8 cellular contexts compared by ENCODE assay signal in genomic region chr17:4074831-4075495, GRCh38.
DNase-seq lines count a peak whose midpoint lies in the region; ATAC-seq and TF ChIP-seq lines count a peak whose summit lies in the region.

No MANE protein-coding gene starts in this region.

- no peaks in the 10 kb centered on the region for H3K4me1 Mint-ChIP-seq in immature natural killer cell

- H3K4me3 Mint-ChIP-seq in immature natural killer cell, result no peak overlapping the region

- peak; percentile 59 for DNase-seq in Ammon's horn (ENCODE audit: low spot score)
- DNase-seq in NCI-H2171 (lab: John Stamatoyannopoulos, UW), result peak; percentile 11
- peak; percentile 19 for DNase-seq in astrocyte of the spinal cord (ENCODE audit: low read depth, low spot score)
- peak; percentile 30 to 46 (median 40) for DNase-seq in immature natural killer cell
- peak; percentile 46 for DNase-seq in superior temporal gyrus (ENCODE audit: extremely low spot score)
- DNase-seq in mesenteric fat pad (ENCODE audit: low spot score), result no peak

- TF ChIP-seq CTCF in GM12872 (IDR thresholded peaks at IDR 0.05; ENCODE audit: insufficient read depth, low read depth, low read length), result peak; percentile 82
- peak; percentile 81 for TF ChIP-seq CTCF in astrocyte of the spinal cord (IDR thresholded peaks at IDR 0.05; ENCODE audit: low read depth, low read length)

- in situ Hi-C loops in astrocyte of the spinal cord (cut with HindIII; ENCODE audit: low sequenced_read_pairs), result no loop called here

- peak; percentile 9 for ATAC-seq in HG02852 (IDR thresholded peaks at IDR 0.05; ENCODE audit: unreplicated experiment)

- peaks cover 25 to 78% (median 56%) of the 10 kb centered on the region in 3 donors for H3K36me3 Mint-ChIP-seq in immature natural killer cell

- no peaks in the 10 kb centered on the region for H3K27me3 Mint-ChIP-seq in immature natural killer cell (ENCODE audit: low read depth in 3 of 3)

- no peaks in the 10 kb centered on the region for H3K9me3 Mint-ChIP-seq in immature natural killer cell

- H3K4me3 ChIP-seq in astrocyte of the spinal cord (ENCODE audit: low read depth, low read length), result no peak overlapping the region

- H3K27ac Mint-ChIP-seq in immature natural killer cell, result peak overlapping the region in 4 of 6 donors; percentile 9 to 24 (median 20)
